22 cellular contexts compared by ENCODE assay signal in the genomic region with DNA sequence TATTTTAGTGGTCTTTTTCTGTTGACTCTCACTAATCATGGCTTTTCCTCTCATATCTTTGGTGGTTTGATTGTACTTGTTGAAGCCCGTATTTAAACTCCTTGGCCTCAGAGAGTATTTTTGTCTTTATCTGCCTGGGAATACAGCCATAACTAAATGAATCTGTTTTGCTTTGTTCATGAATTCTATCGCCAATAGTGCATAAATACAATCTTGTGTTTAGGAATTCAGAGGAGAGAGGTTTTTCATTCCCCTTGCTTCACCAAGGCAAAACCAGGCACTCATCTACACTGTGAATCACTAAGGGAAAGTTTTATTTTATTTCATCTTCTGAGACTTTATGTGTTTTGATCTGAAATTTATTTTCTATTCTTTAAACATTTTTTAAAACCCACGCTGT.
DNase-seq lines count a peak whose midpoint lies in the region; ATAC-seq, FAIRE-seq and TF ChIP-seq lines count a peak whose summit lies in the region.
"Had no signal": no experiment of that assay in that cellular context is flagged by ENCODE, and none has a peak within 500 bp of the region (broad histone marks: within the 10 kb centered on the region; RNA-seq: fewer than 3 reads in every experiment).

No MANE protein-coding gene starts in this region.

- H3K36me3 ChIP-seq in PC-3 (ENCODE audit: low read depth, low read length): no peaks in the 10 kb centered on the region; the same call in 1 of the 2 replicates
- H3K36me3 ChIP-seq in HepG2 (replicated peaks in 1 of 2; ENCODE audit: control insufficient read depth in 1 of 2, insufficient read depth in 2 of 2, low read length in 2 of 2): no peaks in the 10 kb centered on the region
- no peaks in the 10 kb centered on the region for H3K36me3 ChIP-seq in thoracic aorta
- H3K36me3 ChIP-seq: lower lobe of right lung, vagina had no signal

- intact Hi-C loops in PC-3 (cut with micrococcal nuclease): no loop called here
- intact Hi-C loops in HepG2 (cut with micrococcal nuclease; ENCODE audit: unreplicated experiment): no loop called here

- H3K9me3 ChIP-seq in PC-3 (ENCODE audit: low read length): no peaks in the 10 kb centered on the region
- peaks cover 15% of the 10 kb centered on the region; the same call in 1 of the 2 replicates for H3K9me3 ChIP-seq in HepG2 (ENCODE audit: low read length)
- H3K9me3 ChIP-seq in thoracic aorta: peaks cover 8% of the 10 kb centered on the region
- H3K9me3 ChIP-seq: vagina had no signal

- no peaks in the 10 kb centered on the region for H3K27me3 ChIP-seq in PC-3 (ENCODE audit: low read length)
- no peaks in the 10 kb centered on the region for H3K27me3 ChIP-seq in HepG2 (ENCODE audit: control insufficient read depth in 1 of 2, insufficient read depth in 2 of 2, low read length in 2 of 2)
- H3K27me3 ChIP-seq in thoracic aorta (replicated peaks; ENCODE audit: insufficient read depth): no peaks in the 10 kb centered on the region
- H3K27me3 ChIP-seq: vagina had no signal

- TF ChIP-seq CTCF in PC-3 (conservative IDR thresholded peaks at IDR 0.05; ENCODE audit: low read depth, low read length): no peak
- no peak for TF ChIP-seq CTCF in HepG2 (CRISPR knock-in tag; IDR thresholded peaks at IDR 0.05)
- no peak for TF ChIP-seq CTCF in thoracic aorta (IDR thresholded peaks at IDR 0.05)

- BruUV-seq in PC-3 (replicated peaks; lab: Mats Ljungman, UMichigan) (no TSS peak), HepG2 (replicated peaks; lab: Mats Ljungman, UMichigan) (no TSS peak)

- TF ChIP-seq POLR2A in HepG2 (IDR thresholded peaks at IDR 0.05; ENCODE audit: insufficient read depth in 1 of 2, low read depth in 2 of 2, low read length in 2 of 2): no peak

- H3K27ac ChIP-seq in PC-3 (ENCODE audit: low read length) (no peak overlapping the region), HepG2 (ENCODE audit: extremely low read length, insufficient read depth, low read length) (no peak overlapping the region), thoracic aorta (peak overlapping the region in 1 of 2 donors; percentile 6)
- H3K27ac ChIP-seq: parathyroid adenoma, vagina had no signal

- CTCF ChIA-PET in PC-3 (lab: Charles Lee) (no interaction called here), HepG2 (lab: Yijun Ruan, JAX; ENCODE audit: low intra/inter-chr PET ratio, low total read pairs) (no interaction called here)

- H3K4me1 ChIP-seq in PC-3 (ENCODE audit: insufficient read depth, low read length) (peaks cover 22% of the 10 kb centered on the region), HepG2 (ENCODE audit: insufficient read depth, low read length) (peaks cover 27% of the 10 kb centered on the region), thoracic aorta (ENCODE audit: control insufficient read depth in 1 of 2, low read depth in 2 of 2) (peaks cover 9 to 10% of the 10 kb centered on the region in 2 donors)
- H3K4me1 ChIP-seq: parathyroid adenoma had no signal

- H3F3A ChIP-seq in PC-3 (ENCODE audit: low read length, unreplicated experiment): no peaks in the 10 kb centered on the region

- FAIRE-seq in HepG2 (lab: Jason Lieb, UNC): no peak

- POLR2A ChIA-PET in PC-3 (lab: Charles Lee; ENCODE audit: unreplicated experiment): interaction anchor here (0.6 kb wide), 1 partner anchor 76 kb away, joined by 3 read pairs; no protein-coding TSS in a partner anchor
- POLR2A ChIA-PET in HepG2 (lab: Yijun Ruan, JAX): no interaction called here

- H3K4me3 ChIP-seq in PC-3 (ENCODE audit: low read length) (peak overlapping the region; percentile 49), HepG2 (replicated peaks in 1 of 3; ENCODE audit: insufficient read depth in 1 of 3, low read depth in 2 of 3, low read length in 3 of 3) (peak overlapping the region; percentile 52 to 75 (median 55); a peak in 5 of 6 replicates), thoracic aorta (peak overlapping the region; percentile 62)
- H3K4me3 ChIP-seq: skin epidermis had no signal

- H2AFZ ChIP-seq in PC-3 (ENCODE audit: low read length): peak overlapping the region; percentile 23; the same call in 1 of the 2 replicates
- no peak overlapping the region for H2AFZ ChIP-seq in HepG2 (ENCODE audit: low read length)
- H2AFZ ChIP-seq: parathyroid adenoma had no signal

- no peaks in the 10 kb centered on the region for H4K20me1 ChIP-seq in PC-3 (ENCODE audit: low read length)
- no peaks in the 10 kb centered on the region for H4K20me1 ChIP-seq in HepG2 (ENCODE audit: insufficient read depth, low read length)

- H3K4me2 ChIP-seq in PC-3 (ENCODE audit: low read length) (peak overlapping the region; percentile 63), HepG2 (ENCODE audit: low read depth, low read length) (peak overlapping the region; percentile 46)

- no peaks in the 10 kb centered on the region for H3K9me2 ChIP-seq in PC-3 (replicated peaks; ENCODE audit: low read length)

- in situ Hi-C loops in HepG2 (cut with HindIII; ENCODE audit: extremely low pct_ligation_motif_present, low pct_unique_long_range_greater_than_20kb): no loop called here

- TF ChIP-seq EP300 in HepG2 (IDR thresholded peaks at IDR 0.05; ENCODE audit: low read depth in 2 of 2, low read length in 2 of 2) (no peak), HepG2 (CRISPR knock-in tag; IDR thresholded peaks at IDR 0.05; ENCODE audit: borderline replicate concordance) (no peak)

- H3K9ac ChIP-seq in PC-3 (ENCODE audit: low read length) (no peak overlapping the region), HepG2 (ENCODE audit: insufficient read depth, low read depth, low read length) (peak overlapping the region; percentile 49; the same call in 1 of the 2 replicates)
- H3K9ac ChIP-seq: parathyroid adenoma had no signal

- ATAC-seq in PC-3 (no peak), HepG2 (no peak), thoracic aorta (ENCODE audit: insufficient number of reproducible peaks, low FRiP score, low read depth) (no peak), GM19395 (IDR thresholded peaks at IDR 0.05; ENCODE audit: unreplicated experiment) (no peak), HG02798 (IDR thresholded peaks at IDR 0.05; ENCODE audit: poor library complexity, unreplicated experiment) (no peak)
- ATAC-seq: activated CD4-positive, CD25-positive, alpha-beta regulatory T cell treated with anti-CD3 and anti-CD28 coated beads, Interleukin-2, amount 50 U/mL, for 24 hours; HCT116 had no signal

- TF ChIP-seq RAD21 in HepG2 (CRISPR knock-in tag; IDR thresholded peaks at IDR 0.05): no peak

- 47% methylated on average over 3 of the region's 3 CpGs for WGBS in HepG2 (ENCODE audit: low lambda C conversion rate)

- no peak for DNase-seq in PC-3
- peak; percentile 12 for DNase-seq in dedifferentiated amniotic fluid mesenchymal stem cell (ENCODE audit: extremely low spot score)
- DNase-seq in HepG2 (ENCODE audit: low spot score): no peak
- no peak for DNase-seq in thoracic aorta (ENCODE audit: low spot score)
- DNase-seq in T-helper 9 cell: no peak
- DNase-seq: AML-193; Caco-2; endodermal cell; foreskin fibroblast; KG1; lower lobe of right lung; NCI-H1105 treated with DMSO at 0.1 percent for 48 hours; NCI-H2171; NCI-H748 treated with DMSO at 0.1 percent for 48 hours; stimulated activated CD4-positive, alpha-beta T cell treated with anti-CD3 and anti-CD28 coated beads, Interleukin-2, amount 100 ng/mL, for 48 hours had no signal

- H3K79me2 ChIP-seq in PC-3 (ENCODE audit: low read length): peaks cover 5% of the 10 kb centered on the region; the same call in 1 of the 2 replicates
- H3K79me2 ChIP-seq in HepG2 (ENCODE audit: insufficient read depth, low read length): no peaks in the 10 kb centered on the region
- H3K79me2 ChIP-seq: parathyroid adenoma had no signal

TF ChIP-seq in HepG2, 621 proteins besides CTCF, POLR2A, EP300 and RAD21:
- TF ChIP-seq ZNF143 (CRISPR knock-in tag; IDR thresholded peaks at IDR 0.05): no peak
- no peak for TF ChIP-seq SOX13 (IDR thresholded peaks at IDR 0.05)
- TF ChIP-seq SOX13 (CRISPR knock-in tag; conservative IDR thresholded peaks at IDR 0.05 in 1 of 2, IDR thresholded peaks at IDR 0.05 in 1 of 2): no peak
- TF ChIP-seq ARNTL (CRISPR knock-in tag; IDR thresholded peaks at IDR 0.05): no peak
- TF ChIP-seq MED1 (CRISPR knock-in tag; IDR thresholded peaks at IDR 0.05): no peak
- TF ChIP-seq PRMT3 (CRISPR knock-in tag; IDR thresholded peaks at IDR 0.05; ENCODE audit: borderline replicate concordance, low read depth): no peak
- TF ChIP-seq ZFAT (CRISPR knock-in tag; conservative IDR thresholded peaks at IDR 0.05): no peak
